In the genomic region with DNA sequence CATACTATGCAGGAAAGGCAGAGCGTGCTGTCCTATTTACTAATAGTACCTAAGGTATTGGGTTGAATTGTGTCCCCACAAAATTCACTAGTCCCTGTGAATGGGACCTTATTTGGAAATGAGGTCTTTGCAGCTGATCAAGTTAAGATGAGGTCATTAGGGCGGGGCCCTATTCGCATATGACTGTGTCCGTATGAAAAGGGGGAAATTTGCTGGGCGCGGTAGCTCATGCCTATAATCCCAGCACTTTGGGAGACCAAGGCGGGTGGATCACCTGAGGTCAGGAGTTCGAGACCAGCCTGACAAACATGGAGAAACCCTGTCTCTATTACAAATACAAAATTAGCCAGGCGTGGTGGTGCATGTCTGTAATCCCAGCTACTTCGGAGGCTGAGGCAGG, we compare ENCODE assay signal across 16 cellular contexts. TPM values are rescaled to one million over a fixed set of nuclear protein-coding genes. Genes with fewer than 3 reads are reported as not detected.
"Had no signal": no experiment of that assay in that cellular context is flagged by ENCODE, and none has a peak within 500 bp of the region (broad histone marks: within the 10 kb centered on the region; RNA-seq: fewer than 3 reads in every experiment).

No MANE protein-coding gene starts in this region.

RNA-seq across cellular contexts. Expression of a gene that starts 13.8 kb away (rescaled TPM):
- total RNA-seq: activated B cell treated with CpG ODN at 0.5 μM for 24 hours; activated CD8-positive, alpha-beta T cell treated with anti-CD3 and anti-CD28 coated beads for 36 hours; activated T-cell treated with anti-CD3 and anti-CD28 coated beads, Interleukin-2, amount 50 U/mL, for 4 hours; activated T-helper 17 cell treated with anti-CD3 and anti-CD28 coated beads, Interleukin-2, amount 50 U/mL, for 72 hours; astrocyte; chondrocyte; dermis microvascular lymphatic vessel endothelial cell; endothelial cell of umbilical vein; epithelial cell of proximal tubule; esophagus muscularis mucosa; fibroblast of lung; fibroblast of villous mesenchyme; glomerular endothelial cell; heart right ventricle; T-helper 17 cell had no signal
- polyA plus RNA-seq: adipose tissue, endothelial cell of umbilical vein, fibroblast of lung, heart right ventricle had no signal
